ENCODE assay signal across 9 cellular contexts in genomic region chr14:61866932-61867920, GRCh38. TPM values are rescaled to one million over a fixed set of nuclear protein-coding genes. Genes with fewer than 3 reads are reported as not detected.
DNase-seq lines count a peak whose midpoint lies in the region; ATAC-seq and TF ChIP-seq lines count a peak whose summit lies in the region.
"Had no signal": no experiment of that assay in that cellular context is flagged by ENCODE, and none has a peak within 500 bp of the region (broad histone marks: within the 10 kb centered on the region; RNA-seq: fewer than 3 reads in every experiment).

No MANE protein-coding gene starts in this region.

- peak overlapping the region; percentile 9 for H2AFZ ChIP-seq in SU-DHL-6 (ENCODE audit: low read depth, low read length, severe bottlenecking)

- H3K9me3 ChIP-seq in SU-DHL-6 (ENCODE audit: insufficient read depth, low read length) = peaks cover 14% of the 10 kb centered on the region; the same call in 1 of the 2 replicates
- H3K9me3 ChIP-seq in gastroesophageal sphincter = peaks cover 0 to 29% (median 0%) of the 10 kb centered on the region in 3 donors

- H3K4me1 ChIP-seq in gastroesophageal sphincter = no peaks in the 10 kb centered on the region
- H3K4me1 ChIP-seq: stomach had no signal

- H3K27me3 ChIP-seq in SU-DHL-6 (ENCODE audit: low read length) = no peaks in the 10 kb centered on the region
- H3K27me3 ChIP-seq in gastroesophageal sphincter = no peaks in the 10 kb centered on the region
- H3K27me3 ChIP-seq: stomach had no signal

- H3K27ac ChIP-seq in SU-DHL-6 (ENCODE audit: low read depth, low read length) (no peak overlapping the region), gastroesophageal sphincter (no peak overlapping the region)
- H3K27ac ChIP-seq: stomach had no signal

- in situ Hi-C loops in GM13977 (cut with MboI; ENCODE audit: low pct_unique_long_range_greater_than_20kb, low sequenced_read_pairs, unreplicated experiment) = no loop called here

- H3K36me3 ChIP-seq in SU-DHL-6 (ENCODE audit: low read length) = 0 out of 2 replicates have a peak, but pooled peaks cover 3% of the 10 kb centered on the region
- H3K36me3 ChIP-seq in gastroesophageal sphincter = no peaks in the 10 kb centered on the region
- H3K36me3 ChIP-seq: stomach had no signal

- no peak for TF ChIP-seq POLR2A in gastroesophageal sphincter (IDR thresholded peaks at IDR 0.05)

- no peaks in the 10 kb centered on the region for H3F3A ChIP-seq in SU-DHL-6 (ENCODE audit: insufficient read depth)

- no peaks in the 10 kb centered on the region for H4K20me1 ChIP-seq in SU-DHL-6 (ENCODE audit: low read depth, low read length)

- ATAC-seq in GM21423 (IDR thresholded peaks at IDR 0.05; ENCODE audit: unreplicated experiment) = peak; percentile 96
- peak; percentile 95 for ATAC-seq in HG03342 (IDR thresholded peaks at IDR 0.05; ENCODE audit: unreplicated experiment)
- no peak for ATAC-seq in gastroesophageal sphincter

- DNase-seq in GM13977 (ENCODE audit: low spot score) (peak; percentile 67), NCI-H1694 treated with DMSO at 0.1 percent for 48 hours (lab: John Stamatoyannopoulos, UW) (no peak), kidney glomerular epithelial cell (lab: John Stamatoyannopoulos, UW) (no peak), NCI-H2107 treated with DMSO at 0.1 percent for 48 hours (lab: John Stamatoyannopoulos, UW; ENCODE audit: unreplicated experiment) (no peak)
- DNase-seq: stomach had no signal

- no peaks in the 10 kb centered on the region for H3K79me2 ChIP-seq in SU-DHL-6 (ENCODE audit: insufficient read depth, low read length)

- H3K9me2 ChIP-seq in SU-DHL-6 (replicated peaks; ENCODE audit: insufficient read depth, low read length) = no peaks in the 10 kb centered on the region

- WGBS in gastroesophageal sphincter (ENCODE audit: low coverage in 1 of 2), 2 donors = 58 to 62% methylated on average over 6 of the region's 6 CpGs

- peak overlapping the region; percentile 35 for H3K4me2 ChIP-seq in SU-DHL-6 (ENCODE audit: low read depth, low read length, poor library complexity, severe bottlenecking)

- TF ChIP-seq CTCF in GM13977 (IDR thresholded peaks at IDR 0.05; ENCODE audit: extremely low read depth, insufficient read depth, missing control alignments) = no peak
- no peak for TF ChIP-seq CTCF in SU-DHL-6 (IDR thresholded peaks at IDR 0.05; ENCODE audit: insufficient read depth, low read length, poor library complexity, severe bottlenecking)
- TF ChIP-seq CTCF in gastroesophageal sphincter (IDR thresholded peaks at IDR 0.05) = no peak

- TF ChIP-seq EP300 in gastroesophageal sphincter (IDR thresholded peaks at IDR 0.05) = no peak

- H3K4me3 ChIP-seq in SU-DHL-6 (ENCODE audit: insufficient read depth, low read length, poor library complexity, severe bottlenecking) (no peak overlapping the region), gastroesophageal sphincter (no peak overlapping the region)
- H3K4me3 ChIP-seq: stomach had no signal

- no peak overlapping the region for H3K9ac ChIP-seq in SU-DHL-6 (ENCODE audit: low read length)

RNA-seq across cellular contexts. Expression of gene SYT16, which starts 54.7 kb away (rescaled TPM):
- under 1 TPM in 2 of 4 donors, not detected in 2; 0.73 to 0.81 TPM for total RNA-seq in gastroesophageal sphincter
